Comparison of ENCODE assay signal across 16 cellular contexts in genomic region chr12:75549989-75550388, GRCh38.
"Had no signal": no experiment of that assay in that cellular context is flagged by ENCODE, and none has a peak within 500 bp of the region (broad histone marks: within the 10 kb centered on the region; RNA-seq: fewer than 3 reads in every experiment).

No MANE protein-coding gene starts in this region.

- H3K79me2 ChIP-seq: hepatocyte had no signal

- H2AFZ ChIP-seq: hepatocyte, neural progenitor cell had no signal

- DNase-seq: activated CD4-positive, alpha-beta T cell treated with anti-CD3 and anti-CD28 coated beads, Interleukin-2, amount 50 U/mL, for 1 hour; activated CD8-positive, alpha-beta memory T cell treated with anti-CD3 and anti-CD28 coated beads for 24 hours; activated naive CD8-positive, alpha-beta T cell treated with anti-CD3 and anti-CD28 coated beads, Interleukin-2, amount 10 ng/mL, durations not matched to agents 7 days and 5 days; aorta; erythroblast; kidney; left lung; stimulated activated CD4-positive, alpha-beta T cell treated with anti-CD3 and anti-CD28 coated beads, Interleukin-1b, Interleukin-23, amount 100 ng/mL, for 48 hours had no signal

- H3K4me3 Mint-ChIP-seq: activated naive CD8-positive, alpha-beta T cell treated with anti-CD3 and anti-CD28 coated beads, Interleukin-2, amount 10 ng/mL, durations not matched to agents 7 days and 5 days; activated T-helper 1 cell treated with anti-CD3 and anti-CD28 coated beads, Interleukin-12 subunit alpha, Interleukin-12 subunit beta, Interleukin-2, Interleukin-4 antibody, amounts not matched to agents 30 ng/mL and 10 ng/mL and 1 ng/mL, durations not matched to agents 14 hours and 24 hours and 36 hours; neural progenitor cell; T-helper 2 cell treated with Interferon-gamma antibody and Interleukin-4, amounts not matched to agents 5 μg/mL and 100 μg/mL, for 36 hours had no signal

- H3K36me3 Mint-ChIP-seq: activated naive CD8-positive, alpha-beta T cell treated with anti-CD3 and anti-CD28 coated beads, Interleukin-2, amount 10 ng/mL, durations not matched to agents 7 days and 5 days; neural progenitor cell had no signal

- H3K27me3 ChIP-seq: hepatocyte, left lung, neural progenitor cell, stomach had no signal

- H3K4me3 ChIP-seq: hepatocyte, left lung, neural progenitor cell, stomach had no signal

- ATAC-seq: left lung, sciatic nerve had no signal

- H3K4me1 Mint-ChIP-seq: activated naive CD8-positive, alpha-beta T cell treated with anti-CD3 and anti-CD28 coated beads, Interleukin-2, amount 10 ng/mL, durations not matched to agents 7 days and 5 days had no signal

- FAIRE-seq: bronchial epithelial cell, kidney had no signal

- H3K9me3 Mint-ChIP-seq: activated naive CD8-positive, alpha-beta T cell treated with anti-CD3 and anti-CD28 coated beads, Interleukin-2, amount 10 ng/mL, durations not matched to agents 7 days and 5 days; activated T-helper 1 cell treated with anti-CD3 and anti-CD28 coated beads, Interleukin-12 subunit alpha, Interleukin-12 subunit beta, Interleukin-2, Interleukin-4 antibody, amounts not matched to agents 30 ng/mL and 10 ng/mL and 1 ng/mL, durations not matched to agents 14 hours and 24 hours and 36 hours; neural progenitor cell; T-helper 2 cell treated with Interferon-gamma antibody and Interleukin-4, amounts not matched to agents 5 μg/mL and 100 μg/mL, for 36 hours had no signal

- H3K27ac Mint-ChIP-seq: activated naive CD8-positive, alpha-beta T cell treated with anti-CD3 and anti-CD28 coated beads, Interleukin-2, amount 10 ng/mL, durations not matched to agents 7 days and 5 days; activated T-helper 1 cell treated with anti-CD3 and anti-CD28 coated beads, Interleukin-12 subunit alpha, Interleukin-12 subunit beta, Interleukin-2, Interleukin-4 antibody, amounts not matched to agents 30 ng/mL and 10 ng/mL and 1 ng/mL, durations not matched to agents 14 hours and 24 hours and 36 hours; neural progenitor cell; T-helper 2 cell treated with Interferon-gamma antibody and Interleukin-4, amounts not matched to agents 5 μg/mL and 100 μg/mL, for 36 hours had no signal

- H3K9me3 ChIP-seq: left lung, stomach, thoracic aorta had no signal

- H3K4me2 ChIP-seq: hepatocyte, neural progenitor cell had no signal

- H3K36me3 ChIP-seq: left lung, neural progenitor cell, stomach, thoracic aorta had no signal

- H3K27ac ChIP-seq: hepatocyte, left lung, neural progenitor cell, thoracic aorta had no signal

- H3K9ac ChIP-seq: neural progenitor cell had no signal
